ENCODE assay signal across 8 cellular contexts in the genomic region with DNA sequence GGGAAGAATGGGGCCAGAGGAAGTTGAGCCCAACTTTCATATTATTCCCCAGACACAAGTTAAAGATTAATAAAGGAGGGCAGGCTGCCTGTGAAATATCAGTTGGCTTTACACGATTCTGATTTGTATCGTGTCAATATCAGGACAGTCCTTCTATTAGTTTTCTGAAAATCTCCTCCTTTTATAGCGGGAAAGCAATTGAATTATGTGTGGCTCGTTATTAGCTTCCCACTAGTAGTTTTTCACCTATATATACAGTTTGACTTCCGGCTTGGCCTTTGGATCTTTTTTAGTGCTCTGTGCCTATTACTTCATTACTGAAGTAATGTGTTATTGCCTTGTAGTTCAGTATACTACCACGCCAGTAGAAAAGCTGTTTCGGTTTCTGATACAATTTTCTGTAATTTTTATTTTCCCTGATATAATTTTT. TPM values are rescaled to one million over a fixed set of nuclear protein-coding genes. Genes with fewer than 3 reads are reported as not detected.
DNase-seq lines count a peak whose midpoint lies in the region; TF ChIP-seq lines count a peak whose summit lies in the region.

No MANE protein-coding gene starts in this region.

- DNase-seq in Caki2 (ENCODE audit: low read depth) (peak; percentile 62), epithelial cell of esophagus (ENCODE audit: low read depth) (no peak), superior temporal gyrus (ENCODE audit: extremely low spot score) (no peak), NCI-H446 treated with DMSO at 0.1 percent for 48 hours (lab: John Stamatoyannopoulos, UW) (no peak)
- no peak for DNase-seq in effector CD8-positive, alpha-beta T cell (lab: John Stamatoyannopoulos, UW)
- DNase-seq in activated CD4-positive, CD25-positive, alpha-beta regulatory T cell treated with anti-CD3 and anti-CD28 coated beads, Interleukin-2, amount 50 U/mL, for 72 hours: no peak

- H3K4me1 ChIP-seq in OCI-LY3 (ENCODE audit: low read length): peaks cover 17% of the 10 kb centered on the region
- H3K4me1 ChIP-seq in neutrophil (ENCODE audit: control insufficient read depth in 1 of 2, insufficient read depth in 1 of 2, low read depth in 1 of 2, low read length in 1 of 2): peaks cover 20 to 32% of the 10 kb centered on the region in 2 experiments

- peak overlapping the region; percentile 96 for H3K4me2 ChIP-seq in OCI-LY3 (ENCODE audit: low read length)

- no peak overlapping the region for H2AFZ ChIP-seq in OCI-LY3 (ENCODE audit: low read depth, low read length)

- H3K4me3 ChIP-seq in OCI-LY3 (ENCODE audit: low read length) (peak overlapping the region; percentile 81), epithelial cell of esophagus (ENCODE audit: low read length) (peak overlapping the region; percentile 78), neutrophil (ENCODE audit: low read depth in 1 of 2, low read length in 1 of 2) (no peak overlapping the region)

- in situ Hi-C loops in Caki2 (cut with HindIII; ENCODE audit: low pct_unique_long_range_greater_than_20kb, low sequenced_read_pairs): no loop called here

- H3K27ac ChIP-seq in OCI-LY3 (ENCODE audit: low read length) (no peak overlapping the region), neutrophil (peak overlapping the region; percentile 87)

- H3K9ac ChIP-seq in OCI-LY3 (ENCODE audit: low read length): no peak overlapping the region

- H3K27me3 ChIP-seq in OCI-LY3 (ENCODE audit: low read depth, low read length): no peaks in the 10 kb centered on the region
- H3K27me3 ChIP-seq in neutrophil: peaks cover 23% of the 10 kb centered on the region

- H3K79me2 ChIP-seq in OCI-LY3 (ENCODE audit: low read length): peaks cover 11% of the 10 kb centered on the region; the same call in 1 of the 2 replicates

- no peaks in the 10 kb centered on the region for H3K36me3 ChIP-seq in OCI-LY3 (replicated peaks; ENCODE audit: low read depth, low read length)
- peaks cover 11% of the 10 kb centered on the region for H3K36me3 ChIP-seq in neutrophil

- TF ChIP-seq CTCF in OCI-LY3 (IDR thresholded peaks at IDR 0.05; ENCODE audit: low read depth, low read length) (no peak), epithelial cell of esophagus (IDR thresholded peaks at IDR 0.05; ENCODE audit: insufficient read depth, low read depth, low read length, missing control alignments) (no peak), neutrophil (IDR thresholded peaks at IDR 0.05) (no peak)

- H3K9me3 ChIP-seq in OCI-LY3 (ENCODE audit: insufficient read depth, low read length) (no peaks in the 10 kb centered on the region), neutrophil (no peaks in the 10 kb centered on the region)

- no peaks in the 10 kb centered on the region for H4K20me1 ChIP-seq in OCI-LY3 (ENCODE audit: insufficient read depth, low read length)

RNA-seq across cellular contexts. Expression of a gene that starts 1.8 kb away (rescaled TPM):
- total RNA-seq in Caki2 (2014; rRNA removed; shearing (Covaris generic); ENCODE audit: low replicate concordance): 31.7 and 35.2 TPM in 2 replicates

Comparison
In these comparisons a context has a peak if more than half of its experiments do, and no peak if none do; other contexts are left out.
1. H3K4me3 ChIP-seq: peak in OCI-LY3 (single experiment) and epithelial cell of esophagus (single experiment); none in neutrophil (0 of 2).